In the genomic region with DNA sequence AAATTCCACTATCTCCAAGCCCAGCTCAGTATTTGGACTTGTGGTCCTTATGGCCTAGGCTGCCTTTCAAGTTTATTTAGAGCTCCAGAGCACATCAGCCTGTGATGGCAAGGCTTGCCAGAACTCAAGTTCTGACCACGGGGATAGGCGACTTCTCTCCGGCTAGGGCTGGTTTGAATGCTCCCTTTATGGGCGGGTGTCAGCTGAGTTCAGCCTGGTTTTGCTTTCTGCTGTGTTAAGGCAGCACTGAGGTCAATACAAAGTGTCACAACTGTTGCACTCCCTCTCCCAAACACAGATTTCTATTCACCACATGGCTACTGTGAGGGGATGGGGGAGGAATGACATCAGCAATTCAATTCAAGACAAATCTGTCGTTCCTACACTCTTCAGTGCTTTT, we compare ENCODE assay signal across 25 cellular contexts.
A peak's percentile ranks its signal among the peaks of the same experiment; 100 is the strongest.
DNase-seq lines count a peak whose midpoint lies in the region; FAIRE-seq and TF ChIP-seq lines count a peak whose summit lies in the region.
"Had no signal": no experiment of that assay in that cellular context is flagged by ENCODE, and none has a peak within 500 bp of the region (broad histone marks: within the 10 kb centered on the region; RNA-seq: fewer than 3 reads in every experiment).

No MANE protein-coding gene starts in this region.

- TF ChIP-seq POLR2A in stomach (IDR thresholded peaks at IDR 0.05) (no peak), GM12891 (IDR thresholded peaks at IDR 0.05; ENCODE audit: low read depth, low read length) (no peak), esophagus squamous epithelium (IDR thresholded peaks at IDR 0.05) (no peak)

- H3K9me3 ChIP-seq in stomach (peaks cover 0 to 14% (median 7%) of the 10 kb centered on the region in 4 donors), esophagus squamous epithelium (peaks cover 0 to 5% (median 0%) of the 10 kb centered on the region in 3 donors)
- H3K9me3 ChIP-seq: BLaER1, HAP-1 had no signal

- DNase-seq in HTR-8/SVneo (ENCODE audit: insufficient read length, low spot score), result no peak
- DNase-seq in globus pallidus (ENCODE audit: low spot score), result peak; percentile 31
- DNase-seq in myocyte (ENCODE audit: low read depth), result peak; percentile 6
- DNase-seq in pons (ENCODE audit: low spot score), result peak; percentile 60
- no peak for DNase-seq in stomach
- DNase-seq in retina, result no peak
- no peak for DNase-seq in GM12891 (ENCODE audit: insufficient read length, low spot score)
- no peak for DNase-seq in esophagus squamous epithelium (lab: John Stamatoyannopoulos, UW)
- DNase-seq: CD4-positive, CD25-positive, alpha-beta regulatory T cell; CD8-positive, alpha-beta T cell; DMS 273 treated with DMSO at 0.1 percent for 48 hours; DMS79; EL; GDM1; GOT3; HFFc6 had no signal

- TF ChIP-seq EP300 in stomach (IDR thresholded peaks at IDR 0.05), result no peak

- H3K4me3 ChIP-seq in stomach (no peak overlapping the region), esophagus squamous epithelium (no peak overlapping the region)
- H3K4me3 ChIP-seq: BLaER1, GM12878, HAP-1 had no signal

- TF ChIP-seq CTCF in stomach (IDR thresholded peaks at IDR 0.05) (no peak), esophagus squamous epithelium (IDR thresholded peaks at IDR 0.05) (no peak)

- H3K4me1 ChIP-seq in stomach (no peaks in the 10 kb centered on the region), esophagus squamous epithelium (no peaks in the 10 kb centered on the region)
- H3K4me1 ChIP-seq: BLaER1, HAP-1 had no signal

- peak; percentile 31 for FAIRE-seq in HTR-8/SVneo (lab: Jason Lieb, UNC)
- no peak for FAIRE-seq in GM12891 (lab: Jason Lieb, UNC)
- FAIRE-seq: A204.1, D721Med, GM12878, GM18507, H54 had no signal

- intact Hi-C loops in stomach (cut with DNase I; ENCODE audit: low total_unique reads) (no loop called here), esophagus squamous epithelium (cut with DNase I) (no loop called here)

- H3K27me3 ChIP-seq in stomach (no peaks in the 10 kb centered on the region), esophagus squamous epithelium (no peaks in the 10 kb centered on the region)
- H3K27me3 ChIP-seq: BLaER1 had no signal

- WGBS in stomach, 5 donors, result 81 to 87% (median 85%) methylated on average over 5 of the region's 5 CpGs
- WGBS in esophagus squamous epithelium, 2 donors, result 71 to 74% methylated on average over 2 to 4 of the region's 5 CpGs

- H3K36me3 ChIP-seq in stomach (no peaks in the 10 kb centered on the region), esophagus squamous epithelium (no peaks in the 10 kb centered on the region)
- H3K36me3 ChIP-seq: BLaER1, HAP-1 had no signal

- H3K27ac ChIP-seq in stomach, result no peak overlapping the region
- H3K27ac ChIP-seq in esophagus squamous epithelium, result no peak overlapping the region
- H3K27ac ChIP-seq: 22Rv1, BLaER1, C4-2B had no signal

TF ChIP-seq in GM12891, 5 proteins besides CTCF, POLR2A, EP300 and RAD21:
- TF ChIP-seq TAF1 (IDR thresholded peaks at IDR 0.05; ENCODE audit: low read depth, low read length), result no peak
- TF ChIP-seq POLR2AphosphoS5 (IDR thresholded peaks at IDR 0.05; ENCODE audit: low read depth, low read length), result no peak
- no peak for TF ChIP-seq SPI1 (IDR thresholded peaks at IDR 0.05; ENCODE audit: low read depth, low read length)
- no peak for TF ChIP-seq POU2F2 (IDR thresholded peaks at IDR 0.05; ENCODE audit: low read depth, low read length)
- TF ChIP-seq PAX5 (IDR thresholded peaks at IDR 0.05; ENCODE audit: insufficient read depth, low read length, severe bottlenecking), result no peak
TF ChIP-seq in GM12891: peak in this region for 0.

Comparison
In these comparisons a context has a peak if more than half of its experiments do, and no peak if none do; other contexts are left out.
1. DNase-seq: peak in globus pallidus (single experiment), myocyte (single experiment) and pons (single experiment); none in HTR-8/SVneo (single experiment), stomach (single experiment), retina (single experiment), GM12891 (single experiment) and esophagus squamous epithelium (single experiment).